Comparison of ENCODE assay signal across 1 cellular context in the genomic region with DNA sequence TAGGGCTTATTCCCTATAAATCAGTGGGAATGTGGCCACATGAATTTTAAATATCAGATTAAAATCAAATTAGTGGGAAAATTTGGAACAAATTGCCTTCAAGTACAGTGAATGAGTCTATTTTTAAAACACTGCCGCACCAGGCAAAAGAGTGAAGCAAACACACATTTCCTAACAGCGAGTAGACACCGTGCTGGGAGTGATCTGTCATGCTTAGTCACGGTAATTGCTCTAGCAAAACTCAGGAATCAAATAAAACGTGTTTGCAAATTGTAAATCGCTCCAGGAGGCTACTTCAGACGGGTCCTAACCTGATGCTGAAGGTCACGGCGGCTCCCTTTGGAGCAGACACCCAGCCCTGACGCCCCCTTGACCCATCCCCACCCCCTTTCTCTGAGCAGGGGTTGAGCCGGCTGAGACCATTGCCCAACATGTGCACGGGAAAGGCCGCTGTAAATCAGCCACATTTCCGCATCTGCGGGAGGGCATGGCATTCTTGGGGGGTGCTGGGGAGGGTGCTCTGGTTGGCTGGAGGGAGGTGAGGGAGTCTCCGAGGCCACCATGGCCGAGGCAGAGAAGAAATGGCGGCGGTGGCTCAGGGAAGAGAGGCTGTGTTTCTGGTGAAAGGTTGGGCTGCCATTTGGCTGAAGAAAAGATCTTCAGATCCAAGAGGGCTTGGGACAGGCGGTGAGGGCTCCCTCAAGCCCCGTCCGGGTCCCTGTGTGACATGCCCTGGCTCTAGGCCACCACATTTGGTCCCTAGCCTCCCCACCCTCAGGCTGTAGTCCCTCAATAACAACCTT.
TF ChIP-seq lines count a peak whose summit lies in the region.

No MANE protein-coding gene starts in this region.

TF ChIP-seq in HepG2, 621 proteins besides CTCF, POLR2A, EP300 and RAD21 (continued from another document and continues in another):
- TF ChIP-seq NR2F6 (IDR thresholded peaks at IDR 0.05) (peak; percentile 96), NR2F6 (CRISPR knock-in tag; IDR thresholded peaks at IDR 0.05) (peak; percentile 89), CCAR2 (optimal IDR thresholded peaks at IDR 0.05; ENCODE audit: low read depth, low read length) (peak; percentile 72), NKX3-1 (CRISPR knock-in tag; IDR thresholded peaks at IDR 0.05) (no peak), SIX4 (CRISPR knock-in tag; IDR thresholded peaks at IDR 0.05) (peak; percentile 34; the same call in 1 of the 2 replicates), TARDBP (CRISPR knock-in tag; IDR thresholded peaks at IDR 0.05) (peak; percentile 5; the same call in 1 of the 2 replicates), RARA (CRISPR knock-in tag; IDR thresholded peaks at IDR 0.05) (peak; percentile 87), KLF11 (CRISPR knock-in tag; IDR thresholded peaks at IDR 0.05) (0 out of 2 replicates have a peak, but pooled peaks have one; percentile 44), HMG20B (CRISPR knock-in tag; conservative IDR thresholded peaks at IDR 0.05) (peak; percentile 94), TSC22D2 (CRISPR knock-in tag; IDR thresholded peaks at IDR 0.05; ENCODE audit: borderline replicate concordance) (no peak), SAP130 (CRISPR knock-in tag; IDR thresholded peaks at IDR 0.05; ENCODE audit: low read depth) (peak; percentile 76), ZNF17 (CRISPR knock-in tag; IDR thresholded peaks at IDR 0.05) (no peak), ZNF782 (CRISPR knock-in tag; IDR thresholded peaks at IDR 0.05; ENCODE audit: borderline replicate concordance) (no peak), ZNF562 (CRISPR knock-in tag; IDR thresholded peaks at IDR 0.05; ENCODE audit: borderline replicate concordance) (no peak), KDM3A (CRISPR knock-in tag; IDR thresholded peaks at IDR 0.05; ENCODE audit: low read depth) (peak; percentile 72; the same call in 1 of the 2 replicates), SNAPC2 (CRISPR knock-in tag; IDR thresholded peaks at IDR 0.05) (no peak), ZMYM4 (CRISPR knock-in tag; IDR thresholded peaks at IDR 0.05) (peak; percentile 17; the same call in 1 of the 2 replicates), ZNF296 (CRISPR knock-in tag; conservative IDR thresholded peaks at IDR 0.05) (0 out of 2 replicates have a peak, but pooled peaks have one; percentile 48), ZNF225 (CRISPR knock-in tag; IDR thresholded peaks at IDR 0.05) (0 out of 2 replicates have a peak, but pooled peaks have one; percentile 63), HNRNPLL (IDR thresholded peaks at IDR 0.05; ENCODE audit: low read depth, low read length, poor library complexity, severe bottlenecking) (peak; percentile 61), KDM1A (CRISPR knock-in tag; IDR thresholded peaks at IDR 0.05) (peak; percentile 72), NR2C2 (CRISPR knock-in tag; IDR thresholded peaks at IDR 0.05; ENCODE audit: borderline replicate concordance) (peak; percentile 81; the same call in 1 of the 2 replicates), CHD2 (IDR thresholded peaks at IDR 0.05; ENCODE audit: low read depth, low read length) (peak; percentile 15; the same call in 1 of the 2 replicates), TBX2 (CRISPR knock-in tag; IDR thresholded peaks at IDR 0.05; ENCODE audit: borderline replicate concordance) (0 out of 2 replicates have a peak, but pooled peaks have one; percentile 60), DR1 (CRISPR knock-in tag; IDR thresholded peaks at IDR 0.05) (peak; percentile 38), PPARG (CRISPR knock-in tag; conservative IDR thresholded peaks at IDR 0.05) (0 out of 2 replicates have a peak, but pooled peaks have one; percentile 29), HOXD1 (CRISPR knock-in tag; IDR thresholded peaks at IDR 0.05) (0 out of 2 replicates have a peak, but pooled peaks have one; percentile 29), IRF2 (CRISPR knock-in tag; IDR thresholded peaks at IDR 0.05) (peak; percentile 4; the same call in 1 of the 2 replicates), HOXA3 (CRISPR knock-in tag; IDR thresholded peaks at IDR 0.05) (peak; percentile 75), YEATS4 (CRISPR knock-in tag; IDR thresholded peaks at IDR 0.05; ENCODE audit: borderline replicate concordance) (0 out of 2 replicates have a peak, but pooled peaks have one; percentile 32), PCBP2 (optimal IDR thresholded peaks at IDR 0.05; ENCODE audit: low read depth, low read length, poor library complexity, severe bottlenecking) (no peak), ZBTB7B (CRISPR knock-in tag; IDR thresholded peaks at IDR 0.05) (peak; percentile 78), GABPB1 (CRISPR knock-in tag; IDR thresholded peaks at IDR 0.05) (peak; percentile 68)
- TF ChIP-seq, protein P1, sequence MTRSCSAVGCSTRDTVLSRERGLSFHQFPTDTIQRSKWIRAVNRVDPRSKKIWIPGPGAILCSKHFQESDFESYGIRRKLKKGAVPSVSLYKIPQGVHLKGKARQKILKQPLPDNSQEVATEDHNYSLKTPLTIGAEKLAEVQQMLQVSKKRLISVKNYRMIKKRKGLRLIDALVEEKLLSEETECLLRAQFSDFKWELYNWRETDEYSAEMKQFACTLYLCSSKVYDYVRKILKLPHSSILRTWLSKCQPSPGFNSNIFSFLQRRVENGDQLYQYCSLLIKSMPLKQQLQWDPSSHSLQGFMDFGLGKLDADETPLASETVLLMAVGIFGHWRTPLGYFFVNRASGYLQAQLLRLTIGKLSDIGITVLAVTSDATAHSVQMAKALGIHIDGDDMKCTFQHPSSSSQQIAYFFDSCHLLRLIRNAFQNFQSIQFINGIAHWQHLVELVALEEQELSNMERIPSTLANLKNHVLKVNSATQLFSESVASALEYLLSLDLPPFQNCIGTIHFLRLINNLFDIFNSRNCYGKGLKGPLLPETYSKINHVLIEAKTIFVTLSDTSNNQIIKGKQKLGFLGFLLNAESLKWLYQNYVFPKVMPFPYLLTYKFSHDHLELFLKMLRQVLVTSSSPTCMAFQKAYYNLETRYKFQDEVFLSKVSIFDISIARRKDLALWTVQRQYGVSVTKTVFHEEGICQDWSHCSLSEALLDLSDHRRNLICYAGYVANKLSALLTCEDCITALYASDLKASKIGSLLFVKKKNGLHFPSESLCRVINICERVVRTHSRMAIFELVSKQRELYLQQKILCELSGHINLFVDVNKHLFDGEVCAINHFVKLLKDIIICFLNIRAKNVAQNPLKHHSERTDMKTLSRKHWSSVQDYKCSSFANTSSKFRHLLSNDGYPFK (CRISPR knock-in tag; IDR thresholded peaks at IDR 0.05; ENCODE audit: borderline replicate concordance): peak; percentile 99
- TF ChIP-seq, protein P2, sequence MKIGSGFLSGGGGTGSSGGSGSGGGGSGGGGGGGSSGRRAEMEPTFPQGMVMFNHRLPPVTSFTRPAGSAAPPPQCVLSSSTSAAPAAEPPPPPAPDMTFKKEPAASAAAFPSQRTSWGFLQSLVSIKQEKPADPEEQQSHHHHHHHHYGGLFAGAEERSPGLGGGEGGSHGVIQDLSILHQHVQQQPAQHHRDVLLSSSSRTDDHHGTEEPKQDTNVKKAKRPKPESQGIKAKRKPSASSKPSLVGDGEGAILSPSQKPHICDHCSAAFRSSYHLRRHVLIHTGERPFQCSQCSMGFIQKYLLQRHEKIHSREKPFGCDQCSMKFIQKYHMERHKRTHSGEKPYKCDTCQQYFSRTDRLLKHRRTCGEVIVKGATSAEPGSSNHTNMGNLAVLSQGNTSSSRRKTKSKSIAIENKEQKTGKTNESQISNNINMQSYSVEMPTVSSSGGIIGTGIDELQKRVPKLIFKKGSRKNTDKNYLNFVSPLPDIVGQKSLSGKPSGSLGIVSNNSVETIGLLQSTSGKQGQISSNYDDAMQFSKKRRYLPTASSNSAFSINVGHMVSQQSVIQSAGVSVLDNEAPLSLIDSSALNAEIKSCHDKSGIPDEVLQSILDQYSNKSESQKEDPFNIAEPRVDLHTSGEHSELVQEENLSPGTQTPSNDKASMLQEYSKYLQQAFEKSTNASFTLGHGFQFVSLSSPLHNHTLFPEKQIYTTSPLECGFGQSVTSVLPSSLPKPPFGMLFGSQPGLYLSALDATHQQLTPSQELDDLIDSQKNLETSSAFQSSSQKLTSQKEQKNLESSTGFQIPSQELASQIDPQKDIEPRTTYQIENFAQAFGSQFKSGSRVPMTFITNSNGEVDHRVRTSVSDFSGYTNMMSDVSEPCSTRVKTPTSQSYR (CRISPR knock-in tag; IDR thresholded peaks at IDR 0.05; ENCODE audit: borderline replicate concordance): peak; percentile 85
- TF ChIP-seq, protein P3, sequence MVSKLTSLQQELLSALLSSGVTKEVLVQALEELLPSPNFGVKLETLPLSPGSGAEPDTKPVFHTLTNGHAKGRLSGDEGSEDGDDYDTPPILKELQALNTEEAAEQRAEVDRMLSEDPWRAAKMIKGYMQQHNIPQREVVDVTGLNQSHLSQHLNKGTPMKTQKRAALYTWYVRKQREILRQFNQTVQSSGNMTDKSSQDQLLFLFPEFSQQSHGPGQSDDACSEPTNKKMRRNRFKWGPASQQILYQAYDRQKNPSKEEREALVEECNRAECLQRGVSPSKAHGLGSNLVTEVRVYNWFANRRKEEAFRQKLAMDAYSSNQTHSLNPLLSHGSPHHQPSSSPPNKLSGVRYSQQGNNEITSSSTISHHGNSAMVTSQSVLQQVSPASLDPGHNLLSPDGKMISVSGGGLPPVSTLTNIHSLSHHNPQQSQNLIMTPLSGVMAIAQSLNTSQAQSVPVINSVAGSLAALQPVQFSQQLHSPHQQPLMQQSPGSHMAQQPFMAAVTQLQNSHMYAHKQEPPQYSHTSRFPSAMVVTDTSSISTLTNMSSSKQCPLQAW (CRISPR knock-in tag; IDR thresholded peaks at IDR 0.05): peak; percentile 37; the same call in 1 of the 2 replicates
- TF ChIP-seq, protein P4, sequence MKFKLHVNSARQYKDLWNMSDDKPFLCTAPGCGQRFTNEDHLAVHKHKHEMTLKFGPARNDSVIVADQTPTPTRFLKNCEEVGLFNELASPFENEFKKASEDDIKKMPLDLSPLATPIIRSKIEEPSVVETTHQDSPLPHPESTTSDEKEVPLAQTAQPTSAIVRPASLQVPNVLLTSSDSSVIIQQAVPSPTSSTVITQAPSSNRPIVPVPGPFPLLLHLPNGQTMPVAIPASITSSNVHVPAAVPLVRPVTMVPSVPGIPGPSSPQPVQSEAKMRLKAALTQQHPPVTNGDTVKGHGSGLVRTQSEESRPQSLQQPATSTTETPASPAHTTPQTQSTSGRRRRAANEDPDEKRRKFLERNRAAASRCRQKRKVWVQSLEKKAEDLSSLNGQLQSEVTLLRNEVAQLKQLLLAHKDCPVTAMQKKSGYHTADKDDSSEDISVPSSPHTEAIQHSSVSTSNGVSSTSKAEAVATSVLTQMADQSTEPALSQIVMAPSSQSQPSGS (CRISPR knock-in tag; IDR thresholded peaks at IDR 0.05): 0 out of 2 replicates have a peak, but pooled peaks have one; percentile 36
- TF ChIP-seq, protein P5, sequence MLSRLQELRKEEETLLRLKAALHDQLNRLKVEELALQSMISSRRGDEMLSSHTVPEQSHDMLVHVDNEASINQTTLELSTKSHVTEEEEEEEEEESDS (CRISPR knock-in tag; IDR thresholded peaks at IDR 0.05; ENCODE audit: borderline replicate concordance): 0 out of 2 replicates have a peak, but pooled peaks have one; percentile 14
- TF ChIP-seq, protein P6, sequence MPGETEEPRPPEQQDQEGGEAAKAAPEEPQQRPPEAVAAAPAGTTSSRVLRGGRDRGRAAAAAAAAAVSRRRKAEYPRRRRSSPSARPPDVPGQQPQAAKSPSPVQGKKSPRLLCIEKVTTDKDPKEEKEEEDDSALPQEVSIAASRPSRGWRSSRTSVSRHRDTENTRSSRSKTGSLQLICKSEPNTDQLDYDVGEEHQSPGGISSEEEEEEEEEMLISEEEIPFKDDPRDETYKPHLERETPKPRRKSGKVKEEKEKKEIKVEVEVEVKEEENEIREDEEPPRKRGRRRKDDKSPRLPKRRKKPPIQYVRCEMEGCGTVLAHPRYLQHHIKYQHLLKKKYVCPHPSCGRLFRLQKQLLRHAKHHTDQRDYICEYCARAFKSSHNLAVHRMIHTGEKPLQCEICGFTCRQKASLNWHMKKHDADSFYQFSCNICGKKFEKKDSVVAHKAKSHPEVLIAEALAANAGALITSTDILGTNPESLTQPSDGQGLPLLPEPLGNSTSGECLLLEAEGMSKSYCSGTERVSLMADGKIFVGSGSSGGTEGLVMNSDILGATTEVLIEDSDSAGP (CRISPR knock-in tag; IDR thresholded peaks at IDR 0.05; ENCODE audit: borderline replicate concordance): peak; percentile 32; the same call in 1 of the 2 replicates
- TF ChIP-seq, protein P7, sequence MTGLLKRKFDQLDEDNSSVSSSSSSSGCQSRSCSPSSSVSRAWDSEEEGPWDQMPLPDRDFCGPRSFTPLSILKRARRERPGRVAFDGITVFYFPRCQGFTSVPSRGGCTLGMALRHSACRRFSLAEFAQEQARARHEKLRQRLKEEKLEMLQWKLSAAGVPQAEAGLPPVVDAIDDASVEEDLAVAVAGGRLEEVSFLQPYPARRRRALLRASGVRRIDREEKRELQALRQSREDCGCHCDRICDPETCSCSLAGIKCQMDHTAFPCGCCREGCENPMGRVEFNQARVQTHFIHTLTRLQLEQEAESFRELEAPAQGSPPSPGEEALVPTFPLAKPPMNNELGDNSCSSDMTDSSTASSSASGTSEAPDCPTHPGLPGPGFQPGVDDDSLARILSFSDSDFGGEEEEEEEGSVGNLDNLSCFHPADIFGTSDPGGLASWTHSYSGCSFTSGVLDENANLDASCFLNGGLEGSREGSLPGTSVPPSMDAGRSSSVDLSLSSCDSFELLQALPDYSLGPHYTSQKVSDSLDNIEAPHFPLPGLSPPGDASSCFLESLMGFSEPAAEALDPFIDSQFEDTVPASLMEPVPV (CRISPR knock-in tag; IDR thresholded peaks at IDR 0.05): 0 out of 2 replicates have a peak, but pooled peaks have one; percentile 16
- TF ChIP-seq, protein P8, sequence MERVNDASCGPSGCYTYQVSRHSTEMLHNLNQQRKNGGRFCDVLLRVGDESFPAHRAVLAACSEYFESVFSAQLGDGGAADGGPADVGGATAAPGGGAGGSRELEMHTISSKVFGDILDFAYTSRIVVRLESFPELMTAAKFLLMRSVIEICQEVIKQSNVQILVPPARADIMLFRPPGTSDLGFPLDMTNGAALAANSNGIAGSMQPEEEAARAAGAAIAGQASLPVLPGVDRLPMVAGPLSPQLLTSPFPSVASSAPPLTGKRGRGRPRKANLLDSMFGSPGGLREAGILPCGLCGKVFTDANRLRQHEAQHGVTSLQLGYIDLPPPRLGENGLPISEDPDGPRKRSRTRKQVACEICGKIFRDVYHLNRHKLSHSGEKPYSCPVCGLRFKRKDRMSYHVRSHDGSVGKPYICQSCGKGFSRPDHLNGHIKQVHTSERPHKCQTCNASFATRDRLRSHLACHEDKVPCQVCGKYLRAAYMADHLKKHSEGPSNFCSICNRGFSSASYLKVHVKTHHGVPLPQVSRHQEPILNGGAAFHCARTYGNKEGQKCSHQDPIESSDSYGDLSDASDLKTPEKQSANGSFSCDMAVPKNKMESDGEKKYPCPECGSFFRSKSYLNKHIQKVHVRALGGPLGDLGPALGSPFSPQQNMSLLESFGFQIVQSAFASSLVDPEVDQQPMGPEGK (CRISPR knock-in tag; IDR thresholded peaks at IDR 0.05): peak; percentile 98
- TF ChIP-seq, protein P9, sequence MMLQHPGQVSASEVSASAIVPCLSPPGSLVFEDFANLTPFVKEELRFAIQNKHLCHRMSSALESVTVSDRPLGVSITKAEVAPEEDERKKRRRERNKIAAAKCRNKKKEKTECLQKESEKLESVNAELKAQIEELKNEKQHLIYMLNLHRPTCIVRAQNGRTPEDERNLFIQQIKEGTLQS (CRISPR knock-in tag; IDR thresholded peaks at IDR 0.05): 0 out of 2 replicates have a peak, but pooled peaks have one; percentile 34
- TF ChIP-seq, protein P10, sequence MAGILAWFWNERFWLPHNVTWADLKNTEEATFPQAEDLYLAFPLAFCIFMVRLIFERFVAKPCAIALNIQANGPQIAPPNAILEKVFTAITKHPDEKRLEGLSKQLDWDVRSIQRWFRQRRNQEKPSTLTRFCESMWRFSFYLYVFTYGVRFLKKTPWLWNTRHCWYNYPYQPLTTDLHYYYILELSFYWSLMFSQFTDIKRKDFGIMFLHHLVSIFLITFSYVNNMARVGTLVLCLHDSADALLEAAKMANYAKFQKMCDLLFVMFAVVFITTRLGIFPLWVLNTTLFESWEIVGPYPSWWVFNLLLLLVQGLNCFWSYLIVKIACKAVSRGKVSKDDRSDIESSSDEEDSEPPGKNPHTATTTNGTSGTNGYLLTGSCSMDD (CRISPR knock-in tag; IDR thresholded peaks at IDR 0.05): no peak
